Comparison of ENCODE assay signal across 14 cellular contexts in the genomic region with DNA sequence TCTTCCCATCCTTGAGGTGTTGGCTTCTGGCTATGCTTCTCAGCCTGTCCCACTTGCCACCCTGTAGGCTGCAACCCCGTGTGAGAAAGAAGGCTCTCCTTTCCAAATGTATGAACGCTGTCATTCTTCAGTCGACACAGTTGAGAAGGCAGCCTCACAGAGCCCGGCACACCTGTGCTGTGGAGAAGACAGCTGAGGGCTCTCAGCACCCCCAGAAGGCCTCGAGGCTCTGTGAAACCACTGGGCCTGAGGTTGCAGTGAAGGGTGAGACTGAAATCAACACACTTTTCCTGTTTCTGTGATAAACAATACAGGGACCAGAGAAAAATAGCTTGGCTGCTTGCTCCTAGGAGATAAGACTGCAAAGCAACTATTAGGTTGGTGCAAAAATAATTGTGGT. TPM values are rescaled to one million over a fixed set of nuclear protein-coding genes. Genes with fewer than 3 reads are reported as not detected.
DNase-seq lines count a peak whose midpoint lies in the region; ATAC-seq and TF ChIP-seq lines count a peak whose summit lies in the region.
"Had no signal": no experiment of that assay in that cellular context is flagged by ENCODE, and none has a peak within 500 bp of the region (broad histone marks: within the 10 kb centered on the region; RNA-seq: fewer than 3 reads in every experiment).

No MANE protein-coding gene starts in this region.

- TF ChIP-seq CTCF in CD14-positive monocyte (IDR thresholded peaks at IDR 0.05) = no peak

- H3K36me3 ChIP-seq in Karpas-422 (ENCODE audit: insufficient read depth, low read length) (no peaks in the 10 kb centered on the region), neuronal stem cell (replicated peaks in 1 of 2; ENCODE audit: control insufficient read depth in 2 of 2, insufficient read depth in 2 of 2, low read length in 2 of 2) (no peaks in the 10 kb centered on the region)
- H3K36me3 ChIP-seq: thyroid gland had no signal

- H3K9me2 ChIP-seq in Karpas-422 (replicated peaks; ENCODE audit: insufficient read depth, low read length) = no peaks in the 10 kb centered on the region

- H3K18ac ChIP-seq in neuronal stem cell (ENCODE audit: low read length) = no peak overlapping the region

- intact Hi-C loops in CD14-positive monocyte (cut with micrococcal nuclease) = no loop called here

- H3K9ac ChIP-seq in Karpas-422 (ENCODE audit: low read length) (no peak overlapping the region), neuronal stem cell (ENCODE audit: low read depth, low read length, poor library complexity) (no peak overlapping the region)

- no peak overlapping the region for H3K4ac ChIP-seq in neuronal stem cell (ENCODE audit: low read length)

- H2AK5ac ChIP-seq in neuronal stem cell (ENCODE audit: low read depth, low read length) = no peak overlapping the region

- no peaks in the 10 kb centered on the region for H4K20me1 ChIP-seq in Karpas-422 (ENCODE audit: insufficient read depth, low read depth, low read length)

- H3K27ac ChIP-seq in Karpas-422 (ENCODE audit: low read length) (no peak overlapping the region), neuronal stem cell (replicated peaks; ENCODE audit: low read length) (no peak overlapping the region)
- H3K27ac ChIP-seq: thyroid gland had no signal

- no peak overlapping the region for H3K4me3 ChIP-seq in Karpas-422 (ENCODE audit: low read length)
- no peak overlapping the region for H3K4me3 ChIP-seq in neuronal stem cell (ENCODE audit: low read length in 2 of 2)
- H3K4me3 ChIP-seq: thyroid gland had no signal

- no peak overlapping the region for H4K8ac ChIP-seq in neuronal stem cell (ENCODE audit: low read depth, low read length)

- H4K91ac ChIP-seq in neuronal stem cell (ENCODE audit: low read depth, low read length, poor library complexity) = no peak overlapping the region

- ATAC-seq in GM18868 (IDR thresholded peaks at IDR 0.05; ENCODE audit: unreplicated experiment) = peak; percentile 42
- ATAC-seq in HG02642 (IDR thresholded peaks at IDR 0.05; ENCODE audit: poor library complexity, unreplicated experiment) = peak; percentile 88

- no peaks in the 10 kb centered on the region for H3K79me2 ChIP-seq in Karpas-422 (ENCODE audit: low read length)

- no peaks in the 10 kb centered on the region for H3K4me1 Mint-ChIP-seq in CD14-positive monocyte
- H3K4me1 Mint-ChIP-seq: activated naive CD4-positive, alpha-beta T cell treated with anti-CD3 and anti-CD28 coated beads, Interleukin-2, amount 50 U/mL, for 24 hours had no signal

- no CpG with 5 or more reads among the region's 5 CpGs for WGBS in neuronal stem cell (ENCODE audit: extremely low coverage in 2 of 2, insufficient read length in 2 of 2, insufficient replicate concordance in 1 of 2), 2 donors

- no peak overlapping the region for H3K23ac ChIP-seq in neuronal stem cell (ENCODE audit: low read depth, low read length, poor library complexity)

- no peaks in the 10 kb centered on the region for H3K4me1 ChIP-seq in Karpas-422 (ENCODE audit: low read length)
- peaks cover 0 to 6% of the 10 kb centered on the region in 2 donors for H3K4me1 ChIP-seq in neuronal stem cell (ENCODE audit: control insufficient read depth in 2 of 2, insufficient read depth in 1 of 2, low read depth in 1 of 2, low read length in 2 of 2)
- H3K4me1 ChIP-seq: thyroid gland had no signal

- no peak overlapping the region for H2BK5ac ChIP-seq in neuronal stem cell (ENCODE audit: low read length)

- H3K27me3 ChIP-seq in Karpas-422 (ENCODE audit: low read length) = no peaks in the 10 kb centered on the region
- H3K27me3 ChIP-seq in neuronal stem cell (ENCODE audit: control insufficient read depth in 3 of 3, insufficient read depth in 3 of 3, low read depth in 1 of 3, low read length in 3 of 3) = peaks cover 0 to 4% (median 0%) of the 10 kb centered on the region in 3 experiments
- H3K27me3 ChIP-seq: thyroid gland had no signal

- DNase-seq in Karpas-422 = peak; percentile 37
- no peak for DNase-seq in neuronal stem cell (ENCODE audit: low spot score)
- DNase-seq in CD14-positive monocyte (ENCODE audit: low spot score) = no peak
- no peak for DNase-seq in OCI-M2 (lab: John Stamatoyannopoulos, UW; ENCODE audit: unreplicated experiment)
- no peak for DNase-seq in LoVo (ENCODE audit: low spot score)
- DNase-seq in kidney tubule cell (ENCODE audit: low spot score) = no peak
- DNase-seq: activated CD8-positive, alpha-beta memory T cell treated with anti-CD3 and anti-CD28 coated beads for 24 hours; NCI-H1105; thyroid gland had no signal

- H2BK12ac ChIP-seq in neuronal stem cell (ENCODE audit: low read length) = no peak overlapping the region

- H3K4me2 ChIP-seq in Karpas-422 (ENCODE audit: low read depth, low read length, poor library complexity, severe bottlenecking) (no peak overlapping the region), neuronal stem cell (ENCODE audit: insufficient read depth, low read length, poor library complexity, severe bottlenecking) (no peak overlapping the region)

- no peak overlapping the region for H2AFZ ChIP-seq in Karpas-422 (ENCODE audit: low read length)
- peak overlapping the region; percentile 17 for H2AFZ ChIP-seq in neuronal stem cell (ENCODE audit: low read length)

- H3K9me3 ChIP-seq in Karpas-422 (ENCODE audit: low read length) (no peaks in the 10 kb centered on the region), neuronal stem cell (replicated peaks in 1 of 2; ENCODE audit: control insufficient read depth in 2 of 2, insufficient read depth in 1 of 2, low read depth in 1 of 2, low read length in 2 of 2) (peaks cover 0 to 1% of the 10 kb centered on the region in 2 donors)
- H3K9me3 ChIP-seq: thyroid gland had no signal

- peaks cover 0 to 5% (median 2%) of the 10 kb centered on the region in 3 donors for H3K27me3 Mint-ChIP-seq in CD14-positive monocyte (ENCODE audit: low read depth in 3 of 3)
- H3K27me3 Mint-ChIP-seq: activated naive CD4-positive, alpha-beta T cell treated with anti-CD3 and anti-CD28 coated beads, Interleukin-2, amount 50 U/mL, for 24 hours; progenitor cell of endocrine pancreas had no signal

- no peak overlapping the region for H3K4me3 Mint-ChIP-seq in CD14-positive monocyte
- H3K4me3 Mint-ChIP-seq: activated naive CD4-positive, alpha-beta T cell treated with anti-CD3 and anti-CD28 coated beads, Interleukin-2, amount 50 U/mL, for 24 hours had no signal

- H2BK15ac ChIP-seq in neuronal stem cell (ENCODE audit: low read length) = no peak overlapping the region

- no peaks in the 10 kb centered on the region for H3K9me3 Mint-ChIP-seq in CD14-positive monocyte
- H3K9me3 Mint-ChIP-seq: activated naive CD4-positive, alpha-beta T cell treated with anti-CD3 and anti-CD28 coated beads, Interleukin-2, amount 50 U/mL, for 24 hours had no signal

- no peak overlapping the region for H2BK120ac ChIP-seq in neuronal stem cell (ENCODE audit: low read depth, low read length)

- no peaks in the 10 kb centered on the region for H3K79me1 ChIP-seq in neuronal stem cell (ENCODE audit: low read depth, low read length)

- H3K14ac ChIP-seq in neuronal stem cell (ENCODE audit: low read length) = peak overlapping the region; percentile 82

- no peaks in the 10 kb centered on the region for H3K36me3 Mint-ChIP-seq in CD14-positive monocyte
- H3K36me3 Mint-ChIP-seq: activated naive CD4-positive, alpha-beta T cell treated with anti-CD3 and anti-CD28 coated beads, Interleukin-2, amount 50 U/mL, for 24 hours had no signal

- H3K27ac Mint-ChIP-seq in CD14-positive monocyte = no peak overlapping the region
- H3K27ac Mint-ChIP-seq: activated naive CD4-positive, alpha-beta T cell treated with anti-CD3 and anti-CD28 coated beads, Interleukin-2, amount 50 U/mL, for 24 hours; progenitor cell of endocrine pancreas had no signal

RNA-seq across cellular contexts. Expression of a gene that starts 4.9 kb away (rescaled TPM):
- not detected in 2 replicates for total RNA-seq in Karpas-422 (2014; rRNA removed; shearing (Covaris generic); ENCODE audit: low replicate concordance)
- polyA plus RNA-seq in neuronal stem cell (2013, experiment 1 of 2) = not detected
- not detected for polyA plus RNA-seq in neuronal stem cell (2013, experiment 2 of 2)
- polyA plus RNA-seq in CD14-positive monocyte = not detected
- total RNA-seq: bronchial epithelial cell, progenitor cell of endocrine pancreas, thyroid gland had no signal

RNA-seq across cellular contexts. Expression of a gene that starts 52.8 kb away (rescaled TPM):
- total RNA-seq in Karpas-422 (2014; rRNA removed; shearing (Covaris generic); ENCODE audit: low replicate concordance) = 102 and 142 TPM in 2 replicates
- polyA plus RNA-seq in neuronal stem cell (2013, experiment 1 of 2) = 430 TPM
- 437 TPM for polyA plus RNA-seq in neuronal stem cell (2013, experiment 2 of 2)
- 10 to 100 TPM; 14.6 to 17.1 TPM for polyA plus RNA-seq in CD14-positive monocyte
